Comparison of ENCODE assay signal across 21 cellular contexts in genomic region chr17:49219987-49220386, GRCh38. TPM values are rescaled to one million over a fixed set of nuclear protein-coding genes. Genes with fewer than 3 reads are reported as not detected.
A peak's percentile ranks its signal among the peaks of the same experiment; 100 is the strongest.
DNase-seq lines count a peak whose midpoint lies in the region; ATAC-seq and TF ChIP-seq lines count a peak whose summit lies in the region.
"Had no signal": no experiment of that assay in that cellular context is flagged by ENCODE, and none has a peak within 500 bp of the region (broad histone marks: within the 10 kb centered on the region; RNA-seq: fewer than 3 reads in every experiment).

No MANE protein-coding gene starts in this region.

- H3K36me3 ChIP-seq in BLaER1 treated with 17β-estradiol and CSF1 and Interleukin-3, amounts not matched to agents 10 nM and 100 nM = peaks cover 0 to 33% (median 0%) of the 10 kb centered on the region in 11 experiments; a peak in 9 of 22 replicates
- peaks cover 54% of the 10 kb centered on the region for H3K36me3 ChIP-seq in KOPT-K1 (ENCODE audit: insufficient read depth, low read length)
- no peaks in the 10 kb centered on the region for H3K36me3 ChIP-seq in osteoblast (ENCODE audit: insufficient read depth, low read length)
- H3K36me3 ChIP-seq in sigmoid colon = no peaks in the 10 kb centered on the region
- H3K36me3 ChIP-seq: right lobe of liver had no signal

- TF ChIP-seq EP300 in sigmoid colon (IDR thresholded peaks at IDR 0.05) = no peak

- peak; percentile 80 for DNase-seq in osteoblast (ENCODE audit: insufficient read length, low spot score, missing footprints)
- no peak for DNase-seq in sigmoid colon
- DNase-seq in activated CD8-positive, alpha-beta memory T cell treated with anti-CD3 and anti-CD28 coated beads, Interleukin-2, amount 50 U/mL, for 4 hours = no peak
- no peak for DNase-seq in NCI-H1048 (lab: John Stamatoyannopoulos, UW)
- DNase-seq: activated CD4-positive, CD25-positive, alpha-beta regulatory T cell treated with anti-CD3 and anti-CD28 coated beads, Interleukin-2, amount 50 U/mL, for 72 hours; EL; foreskin melanocyte; HFFc6; hippocampal formation; NCI-H1417; NCI-H524 treated with DMSO at 0.1 percent for 48 hours; trophoblast cell had no signal

- no peaks in the 10 kb centered on the region for H3K9me3 Mint-ChIP-seq in dendritic cell treated with granulocyte-macrophage colony-stimulating factor and Interleukin-4, amounts not matched to agents 40 ng/mL and 50 ng/mL, for 4 days
- H3K9me3 Mint-ChIP-seq: HFFc6 had no signal

- H3K4me1 ChIP-seq in BLaER1 treated with 17β-estradiol and CSF1 and Interleukin-3, amounts not matched to agents 10 nM and 100 nM = peaks cover 63 to 79% (median 74%) of the 10 kb centered on the region in 10 experiments
- H3K4me1 ChIP-seq in osteoblast (ENCODE audit: insufficient read depth, low read length) (no peaks in the 10 kb centered on the region), sigmoid colon (peaks cover 0 to 19% (median 17%) of the 10 kb centered on the region in 4 donors)
- H3K4me1 ChIP-seq: parathyroid adenoma had no signal

- H3K9me3 ChIP-seq in BLaER1 treated with 17β-estradiol and CSF1 and Interleukin-3, amounts not matched to agents 10 nM and 100 nM (replicated peaks in 1 of 11) = no peaks in the 10 kb centered on the region
- H3K9me3 ChIP-seq in KOPT-K1 (ENCODE audit: insufficient read depth, low read length, poor library complexity, severe bottlenecking) = no peaks in the 10 kb centered on the region
- no peaks in the 10 kb centered on the region for H3K9me3 ChIP-seq in osteoblast (ENCODE audit: low read depth, low read length)
- no peaks in the 10 kb centered on the region for H3K9me3 ChIP-seq in sigmoid colon
- H3K9me3 ChIP-seq: right lobe of liver had no signal

- no peak for TF ChIP-seq POLR2A in sigmoid colon (IDR thresholded peaks at IDR 0.05)

- peak overlapping the region in 8 of 11 experiments; percentile 91 to 99 (median 96); a peak in 13 of 22 replicates for H3K4me2 ChIP-seq in BLaER1 treated with 17β-estradiol and CSF1 and Interleukin-3, amounts not matched to agents 10 nM and 100 nM
- H3K4me2 ChIP-seq in osteoblast (ENCODE audit: insufficient read depth, low read length) = no peak overlapping the region

- no peak for ATAC-seq in HG02798 (IDR thresholded peaks at IDR 0.05; ENCODE audit: poor library complexity, unreplicated experiment)

- H4K20me1 ChIP-seq in BLaER1 treated with 17β-estradiol and CSF1 and Interleukin-3, amounts not matched to agents 10 nM and 100 nM = peaks cover 0 to 22% (median 12%) of the 10 kb centered on the region in 11 experiments; a peak in 13 of 22 replicates
- H4K20me1 ChIP-seq in osteoblast (ENCODE audit: insufficient read depth, low read length) = no peaks in the 10 kb centered on the region

- H3K27ac Mint-ChIP-seq in dendritic cell treated with granulocyte-macrophage colony-stimulating factor and Interleukin-4, amounts not matched to agents 40 ng/mL and 50 ng/mL, for 4 days = peak overlapping the region; percentile 85
- H3K27ac Mint-ChIP-seq: HFFc6 had no signal

- peaks cover 21% of the 10 kb centered on the region for H3K27me3 Mint-ChIP-seq in dendritic cell treated with granulocyte-macrophage colony-stimulating factor and Interleukin-4, amounts not matched to agents 40 ng/mL and 50 ng/mL, for 4 days

- 58 to 80% methylated on average over 15 of the region's 15 CpGs for WGBS in sigmoid colon, 2 donors

- no peak overlapping the region for H3K4me3 Mint-ChIP-seq in dendritic cell treated with granulocyte-macrophage colony-stimulating factor and Interleukin-4, amounts not matched to agents 40 ng/mL and 50 ng/mL, for 4 days
- H3K4me3 Mint-ChIP-seq: HFFc6 had no signal

- intact Hi-C loops in dendritic cell treated with granulocyte-macrophage colony-stimulating factor and Interleukin-4, amounts not matched to agents 40 ng/mL and 50 ng/mL, for 4 days (cut with micrococcal nuclease) = loop anchor here (2.0 kb wide), 1 partner anchor 27 kb away; no protein-coding TSS in a partner anchor
- intact Hi-C loops in sigmoid colon (cut with DNase I) = no loop called here

- no peak overlapping the region for H3K4me3 ChIP-seq in BLaER1 treated with 17β-estradiol and CSF1 and Interleukin-3, amounts not matched to agents 10 nM and 100 nM
- H3K4me3 ChIP-seq in osteoblast (ENCODE audit: insufficient read depth, low read length) (no peak overlapping the region), sigmoid colon (no peak overlapping the region)
- H3K4me3 ChIP-seq: lung, right lobe of liver had no signal

- no peak overlapping the region; a peak in 1 of 22 replicates for H3K9ac ChIP-seq in BLaER1 treated with 17β-estradiol and CSF1 and Interleukin-3, amounts not matched to agents 10 nM and 100 nM
- H3K9ac ChIP-seq: parathyroid adenoma had no signal

- no peak for TF ChIP-seq CTCF in osteoblast (IDR thresholded peaks at IDR 0.05; ENCODE audit: extremely low read depth, low read depth, low read length)
- TF ChIP-seq CTCF in sigmoid colon (IDR thresholded peaks at IDR 0.05) = no peak

- peaks cover 79% of the 10 kb centered on the region for H3K4me1 Mint-ChIP-seq in dendritic cell treated with granulocyte-macrophage colony-stimulating factor and Interleukin-4, amounts not matched to agents 40 ng/mL and 50 ng/mL, for 4 days (ENCODE audit: low read depth)

- no peaks in the 10 kb centered on the region for H3K79me2 ChIP-seq in osteoblast (ENCODE audit: insufficient read depth, low read length)
- H3K79me2 ChIP-seq: parathyroid adenoma had no signal

- no peak overlapping the region for H2AFZ ChIP-seq in osteoblast (ENCODE audit: low read length)
- H2AFZ ChIP-seq: parathyroid adenoma had no signal

- H3K27me3 ChIP-seq in BLaER1 treated with 17β-estradiol and CSF1 and Interleukin-3, amounts not matched to agents 10 nM and 100 nM = peaks cover 30 to 37% (median 34%) of the 10 kb centered on the region in 11 experiments
- H3K27me3 ChIP-seq in osteoblast (ENCODE audit: insufficient read depth, low read length) (peaks cover 25% of the 10 kb centered on the region), sigmoid colon (peaks cover 19 to 57% (median 46%) of the 10 kb centered on the region in 3 donors)
- H3K27me3 ChIP-seq: right lobe of liver had no signal

- no peaks in the 10 kb centered on the region for H3K36me3 Mint-ChIP-seq in dendritic cell treated with granulocyte-macrophage colony-stimulating factor and Interleukin-4, amounts not matched to agents 40 ng/mL and 50 ng/mL, for 4 days (ENCODE audit: low read depth)

- peak overlapping the region in 3 of 11 experiments; percentile 89 to 90 (median 89); a peak in 6 of 22 replicates for H3K27ac ChIP-seq in BLaER1 treated with 17β-estradiol and CSF1 and Interleukin-3, amounts not matched to agents 10 nM and 100 nM
- peak overlapping the region; percentile 78 for H3K27ac ChIP-seq in KOPT-K1 (ENCODE audit: low read depth, low read length, poor library complexity, severe bottlenecking)
- no peak overlapping the region for H3K27ac ChIP-seq in osteoblast (ENCODE audit: low read depth, low read length)
- H3K27ac ChIP-seq in sigmoid colon = no peak overlapping the region
- H3K27ac ChIP-seq: parathyroid adenoma, right lobe of liver had no signal

RNA-seq across cellular contexts. Expression of gene ABI3, which starts 9.5 kb away (rescaled TPM):
- total RNA-seq in osteoblast (under 0.01 and 0.36 TPM in 2 replicates), sigmoid colon (1 to 10 TPM; 1.8 to 7.1 (median 3.0) TPM)
- polyA plus RNA-seq in sigmoid colon = 10 to 100 TPM in 2 of 3 donors, 1 to 10 TPM in 1; 7.8 to 16.0 (median 15.2) TPM
- total RNA-seq: Calu3 had no signal

RNA-seq across cellular contexts. Expression of gene GNGT2, which starts 9.6 kb away (rescaled TPM):
- total RNA-seq in osteoblast = not detected in 2 replicates
- total RNA-seq in sigmoid colon = 1 to 10 TPM; 1.6 to 4.2 (median 3.5) TPM
- 10 to 100 TPM in 1 of 3 donors, 1 to 10 TPM in 2; 6.6 to 11.0 (median 7.4) TPM for polyA plus RNA-seq in sigmoid colon
- total RNA-seq: Calu3, HFFc6 had no signal

RNA-seq across cellular contexts. Expression of gene PHOSPHO1, which starts 10.6 kb away (rescaled TPM):
- total RNA-seq in osteoblast (0.29 and 0.36 TPM in 2 replicates), sigmoid colon (not detected)
- polyA plus RNA-seq in sigmoid colon = under 1 TPM in 1 of 3 donors, not detected in 2; 0.38 TPM
- total RNA-seq: Calu3, epithelial cell of proximal tubule had no signal
